1 cellular context compared by ENCODE assay signal in genomic region chr11:67239795-67240574, GRCh38.
A peak's percentile ranks its signal among the peaks of the same experiment; 100 is the strongest.
TF ChIP-seq lines count a peak whose summit lies in the region.

No MANE protein-coding gene starts in this region.

TF ChIP-seq in K562, 482 proteins besides CTCF, POLR2A, EP300 and RAD21 (continued from another document and continues in another):
- peak; percentile 53 for TF ChIP-seq PRDM10 (IDR thresholded peaks at IDR 0.05; ENCODE audit: partially characterized antibody)
- no peak for TF ChIP-seq CAMTA2 (CRISPR knock-in tag; conservative IDR thresholded peaks at IDR 0.05)
- TF ChIP-seq HDAC8 (tag; IDR thresholded peaks at IDR 0.05), result no peak
- TF ChIP-seq SLC30A9 (CRISPR knock-in tag; IDR thresholded peaks at IDR 0.05), result no peak
- TF ChIP-seq FOXP4 (CRISPR knock-in tag; IDR thresholded peaks at IDR 0.05; ENCODE audit: borderline replicate concordance), result no peak
- peak; percentile 61; the same call in 1 of the 2 replicates for TF ChIP-seq ZBED1 (IDR thresholded peaks at IDR 0.05)
- 0 out of 4 replicates have a peak, but pooled peaks of 1 of the 2 experiments have one; percentile 16 for TF ChIP-seq CSDE1 (IDR thresholded peaks at IDR 0.05)
- TF ChIP-seq CBX5 (IDR thresholded peaks at IDR 0.05; ENCODE audit: borderline replicate concordance, low read depth), result no peak
- no peak for TF ChIP-seq STAT5A (IDR thresholded peaks at IDR 0.05; ENCODE audit: borderline replicate concordance, low read length)
- no peak for TF ChIP-seq ZNF780A (CRISPR knock-in tag; IDR thresholded peaks at IDR 0.05)
- no peak for TF ChIP-seq HINFP (tag; conservative IDR thresholded peaks at IDR 0.05; ENCODE audit: low read depth)
- no peak for TF ChIP-seq ELF2 (CRISPR knock-in tag; IDR thresholded peaks at IDR 0.05)
- no peak for TF ChIP-seq USF2 (CRISPR knock-in tag; IDR thresholded peaks at IDR 0.05)
- no peak for TF ChIP-seq SNRNP70 (optimal IDR thresholded peaks at IDR 0.05; ENCODE audit: low read depth, low read length)
- TF ChIP-seq SMC3 (conservative IDR thresholded peaks at IDR 0.05; ENCODE audit: insufficient read depth, low read depth, low read length), result peak; percentile 24; the same call in 1 of the 2 replicates
- TF ChIP-seq MTA2 (IDR thresholded peaks at IDR 0.05; ENCODE audit: low read depth), result no peak
- TF ChIP-seq NFYB (IDR thresholded peaks at IDR 0.05; ENCODE audit: extremely low read depth, insufficient read length), result peak; percentile 26
- TF ChIP-seq NR2C1 (IDR thresholded peaks at IDR 0.05), result no peak
- TF ChIP-seq NR2C1 (tag; IDR thresholded peaks at IDR 0.05), result no peak
- TF ChIP-seq AFF1 (IDR thresholded peaks at IDR 0.05; ENCODE audit: low read depth in 1 of 2, partially characterized antibody in 2 of 2), result peak in 1 of 2 experiments; percentile 37
- no peak for TF ChIP-seq SIRT6 (IDR thresholded peaks at IDR 0.05; ENCODE audit: low read depth, low read length)
- no peak for TF ChIP-seq ILF3 (IDR thresholded peaks at IDR 0.05; ENCODE audit: borderline replicate concordance)
- TF ChIP-seq MCM3 (IDR thresholded peaks at IDR 0.05), result no peak
- TF ChIP-seq ATF1 (CRISPR knock-in tag; IDR thresholded peaks at IDR 0.05), result no peak
- peak; percentile 79 for TF ChIP-seq ATF1 (tag; IDR thresholded peaks at IDR 0.05)
- no peak for TF ChIP-seq HMGXB4 (CRISPR knock-in tag; IDR thresholded peaks at IDR 0.05)
- TF ChIP-seq NCOR1 (IDR thresholded peaks at IDR 0.05), result no peak
- TF ChIP-seq POLR2AphosphoS5 (IDR thresholded peaks at IDR 0.05; ENCODE audit: control insufficient read depth, insufficient read depth, low read depth, low read length), result peak; percentile 96
- TF ChIP-seq KDM2B (CRISPR knock-in tag; IDR thresholded peaks at IDR 0.05), result no peak
- no peak for TF ChIP-seq U2AF1 (optimal IDR thresholded peaks at IDR 0.05; ENCODE audit: low read depth, low read length)
- TF ChIP-seq GTF2A2 (tag; IDR thresholded peaks at IDR 0.05), result no peak
- TF ChIP-seq MCM2 (IDR thresholded peaks at IDR 0.05; ENCODE audit: low read depth), result no peak
- TF ChIP-seq NCOA4 (IDR thresholded peaks at IDR 0.05; ENCODE audit: partially characterized antibody), result no peak
- TF ChIP-seq TFAP4 (CRISPR knock-in tag; IDR thresholded peaks at IDR 0.05; ENCODE audit: borderline replicate concordance), result peak; percentile 92
- peak; percentile 97 for TF ChIP-seq ARID4B (CRISPR knock-in tag; IDR thresholded peaks at IDR 0.05)
- TF ChIP-seq DNMT1 (IDR thresholded peaks at IDR 0.05), result no peak
- TF ChIP-seq TARDBP (IDR thresholded peaks at IDR 0.05), result no peak
- TF ChIP-seq ATF2 (CRISPR knock-in tag; IDR thresholded peaks at IDR 0.05), result no peak
- TF ChIP-seq CCNT2 (IDR thresholded peaks at IDR 0.05; ENCODE audit: borderline replicate concordance, extremely low read depth, insufficient read length, low read depth, low read length), result peak; percentile 77
- TF ChIP-seq CEBPG (CRISPR knock-in tag; IDR thresholded peaks at IDR 0.05), result peak; percentile 78
- TF ChIP-seq CEBPG (tag; conservative IDR thresholded peaks at IDR 0.05 in 1 of 2, IDR thresholded peaks at IDR 0.05 in 1 of 2), result no peak
- TF ChIP-seq NCOA1 (IDR thresholded peaks at IDR 0.05; ENCODE audit: low read depth), result 0 out of 2 replicates have a peak, but pooled peaks have one; percentile 20
- TF ChIP-seq SAP30 (IDR thresholded peaks at IDR 0.05; ENCODE audit: borderline replicate concordance, insufficient read depth, low read depth, low read length, poor library complexity, severe bottlenecking), result peak; percentile 89
